ENCODE assay signal across 8 cellular contexts in genomic region chr3:136186330-136186729, GRCh38. TPM values are rescaled to one million over a fixed set of nuclear protein-coding genes. Genes with fewer than 3 reads are reported as not detected.
DNase-seq lines count a peak whose midpoint lies in the region; ATAC-seq and TF ChIP-seq lines count a peak whose summit lies in the region.

No MANE protein-coding gene starts in this region.

- H3K27me3 Mint-ChIP-seq in activated naive CD4-positive, alpha-beta T cell treated with anti-CD3 and anti-CD28 coated beads, Interleukin-2, amount 10 ng/mL, durations not matched to agents 7 days and 5 days: no peaks in the 10 kb centered on the region

- 51% methylated on average over 3 of the region's 3 CpGs for WGBS in lower leg skin, 2 donors

- H3K36me3 Mint-ChIP-seq in activated naive CD4-positive, alpha-beta T cell treated with anti-CD3 and anti-CD28 coated beads, Interleukin-2, amount 10 ng/mL, durations not matched to agents 7 days and 5 days: peaks cover 20% of the 10 kb centered on the region

- H2AFZ ChIP-seq in osteoblast (ENCODE audit: low read length): no peak overlapping the region

- peak; percentile 54 for ATAC-seq in HG03097 (IDR thresholded peaks at IDR 0.05; ENCODE audit: low FRiP score, unreplicated experiment)
- ATAC-seq in HG03571 (IDR thresholded peaks at IDR 0.05; ENCODE audit: unreplicated experiment): no peak

- peaks cover 99% of the 10 kb centered on the region for H3K79me2 ChIP-seq in osteoblast (ENCODE audit: insufficient read depth, low read length)

- intact Hi-C loops in lower leg skin (cut with DNase I; ENCODE audit: low total_unique reads): no loop called here

- H3K27ac ChIP-seq in osteoblast (ENCODE audit: low read depth, low read length): peak overlapping the region; percentile 10

- TF ChIP-seq POLR2A in lower leg skin (IDR thresholded peaks at IDR 0.05): no peak

- no peak overlapping the region for H3K27ac Mint-ChIP-seq in activated naive CD4-positive, alpha-beta T cell treated with anti-CD3 and anti-CD28 coated beads, Interleukin-2, amount 10 ng/mL, durations not matched to agents 7 days and 5 days

- peaks cover 18% of the 10 kb centered on the region for H3K4me1 ChIP-seq in osteoblast (ENCODE audit: insufficient read depth, low read length)

- no peaks in the 10 kb centered on the region for H3K9me3 ChIP-seq in osteoblast (ENCODE audit: low read depth, low read length)

- DNase-seq in NCI-H510A treated with DMSO at 0.1 percent for 48 hours (lab: John Stamatoyannopoulos, UW) (peak; percentile 10), NCI-H510A (lab: John Stamatoyannopoulos, UW) (no peak), osteoblast (ENCODE audit: insufficient read length, low spot score, missing footprints) (no peak), GM13977 (ENCODE audit: low spot score) (no peak), lower leg skin (ENCODE audit: low spot score in 2 of 2) (no peak)
- peak; percentile 45 for DNase-seq in activated naive CD4-positive, alpha-beta T cell treated with anti-CD3 and anti-CD28 coated beads, Interleukin-2, amount 10 ng/mL, durations not matched to agents 7 days and 5 days

- H3K4me1 Mint-ChIP-seq in activated naive CD4-positive, alpha-beta T cell treated with anti-CD3 and anti-CD28 coated beads, Interleukin-2, amount 10 ng/mL, durations not matched to agents 7 days and 5 days: peaks cover 78% of the 10 kb centered on the region

- no peaks in the 10 kb centered on the region for H3K9me3 Mint-ChIP-seq in activated naive CD4-positive, alpha-beta T cell treated with anti-CD3 and anti-CD28 coated beads, Interleukin-2, amount 10 ng/mL, durations not matched to agents 7 days and 5 days

- H3K27me3 ChIP-seq in osteoblast (ENCODE audit: insufficient read depth, low read length): no peaks in the 10 kb centered on the region

- no peak for TF ChIP-seq CTCF in osteoblast (IDR thresholded peaks at IDR 0.05; ENCODE audit: extremely low read depth, low read depth, low read length)
- no peak for TF ChIP-seq CTCF in GM13977 (IDR thresholded peaks at IDR 0.05; ENCODE audit: extremely low read depth, insufficient read depth, missing control alignments)
- TF ChIP-seq CTCF in lower leg skin (IDR thresholded peaks at IDR 0.05): no peak

- no peaks in the 10 kb centered on the region for H3K36me3 ChIP-seq in osteoblast (ENCODE audit: insufficient read depth, low read length)

- in situ Hi-C loops in GM13977 (cut with MboI; ENCODE audit: low pct_unique_long_range_greater_than_20kb, low sequenced_read_pairs, unreplicated experiment): no loop called here

- H3K4me3 Mint-ChIP-seq in activated naive CD4-positive, alpha-beta T cell treated with anti-CD3 and anti-CD28 coated beads, Interleukin-2, amount 10 ng/mL, durations not matched to agents 7 days and 5 days: no peak overlapping the region

- CTCF ChIA-PET in activated naive CD4-positive, alpha-beta T cell treated with anti-CD3 and anti-CD28 coated beads, Interleukin-2, amount 10 ng/mL, durations not matched to agents 7 days and 5 days (lab: Charles Lee): no interaction called here

- H3K4me3 ChIP-seq in osteoblast (ENCODE audit: insufficient read depth, low read length): no peak overlapping the region
- no peak overlapping the region for H3K4me3 ChIP-seq in lower leg skin (ENCODE audit: low read depth, poor library complexity, severe bottlenecking)

- peaks cover 88% of the 10 kb centered on the region for H4K20me1 ChIP-seq in osteoblast (ENCODE audit: insufficient read depth, low read length)

- H3K4me2 ChIP-seq in osteoblast (ENCODE audit: insufficient read depth, low read length): no peak overlapping the region

RNA-seq across cellular contexts. Expression of gene MSL2, which starts 9.8 kb away (rescaled TPM):
- 18.5 and 19.2 TPM in 2 replicates for total RNA-seq in osteoblast
- total RNA-seq in lower leg skin: 10 to 100 TPM; 26.9 to 38.0 (median 30.4) TPM

Comparison
In these comparisons a context has a peak if more than half of its experiments do, and no peak if none do; other contexts are left out.
1. DNase-seq: peak in NCI-H510A treated with DMSO at 0.1 percent for 48 hours (single experiment) and activated naive CD4-positive, alpha-beta T cell treated with anti-CD3 and anti-CD28 coated beads, Interleukin-2, amount 10 ng/mL, durations not matched to agents 7 days and 5 days (single experiment); none in NCI-H510A (single experiment), osteoblast (single experiment), GM13977 (single experiment) and lower leg skin (0 of 2).